ENCODE assay signal across 11 cellular contexts in the genomic region with DNA sequence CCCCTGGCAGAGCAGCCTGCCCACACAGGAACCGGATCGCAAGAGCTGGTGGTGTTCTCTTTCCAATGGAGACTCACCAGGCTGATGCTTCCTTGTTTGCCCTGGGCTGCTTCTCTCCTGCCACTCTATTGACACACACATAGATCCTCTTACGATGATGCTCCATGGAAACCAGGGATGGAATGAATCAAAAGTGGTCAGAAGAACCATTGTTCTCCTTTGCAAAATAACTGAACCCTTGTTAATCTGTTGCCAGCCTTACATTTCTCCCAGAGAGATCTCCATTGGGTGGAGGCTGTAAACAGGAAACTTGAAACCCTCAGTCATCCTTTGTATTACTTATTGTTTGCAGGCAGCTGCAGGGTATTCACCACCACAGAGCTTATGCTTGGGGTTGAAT.
A peak's percentile ranks its signal among the peaks of the same experiment; 100 is the strongest.
DNase-seq lines count a peak whose midpoint lies in the region; ATAC-seq lines count a peak whose summit lies in the region.
"Had no signal": no experiment of that assay in that cellular context is flagged by ENCODE, and none has a peak within 500 bp of the region (broad histone marks: within the 10 kb centered on the region; RNA-seq: fewer than 3 reads in every experiment).

No MANE protein-coding gene starts in this region.

- DNase-seq in DMS53 (lab: John Stamatoyannopoulos, UW) (peak; percentile 71), NCI-H2029 (lab: John Stamatoyannopoulos, UW) (peak; percentile 82), kidney tubule cell (ENCODE audit: low spot score) (peak; percentile 8), CD1c-positive myeloid dendritic cell (ENCODE audit: extremely low spot score) (no peak), SIG-M5 (lab: John Stamatoyannopoulos, UW) (no peak)
- no peak for DNase-seq in stimulated activated naive CD4-positive, alpha-beta T cell (lab: John Stamatoyannopoulos, UW)
- DNase-seq: NCI-H774, T-helper 17 cell had no signal

- peak overlapping the region; percentile 22 for H3K27ac ChIP-seq in angular gyrus (ENCODE audit: low read depth, low read length)

- ATAC-seq in GM19463 (IDR thresholded peaks at IDR 0.05; ENCODE audit: unreplicated experiment), result no peak
- ATAC-seq: stimulated activated effector memory CD8-positive, alpha-beta T cell treated with anti-CD3 and anti-CD28 coated beads, Interleukin-12 subunit alpha, Interleukin-12 subunit beta, amount 100 ng/mL, for 72 hours; T-helper 17 cell had no signal

Comparison
In these comparisons a context has a peak if more than half of its experiments do, and no peak if none do; other contexts are left out.
1. DNase-seq: peak in DMS53 (single experiment), NCI-H2029 (single experiment) and kidney tubule cell (single experiment); none in CD1c-positive myeloid dendritic cell (single experiment), SIG-M5 (single experiment) and stimulated activated naive CD4-positive, alpha-beta T cell (0 of 6).